ENCODE assay signal across 8 cellular contexts in genomic region chr6:28980137-28980796, GRCh38. TPM values are rescaled to one million over a fixed set of nuclear protein-coding genes. Genes with fewer than 3 reads are reported as not detected.
DNase-seq lines count a peak whose midpoint lies in the region; TF ChIP-seq lines count a peak whose summit lies in the region.

No MANE protein-coding gene starts in this region.

- H3K36me3 Mint-ChIP-seq in activated naive CD4-positive, alpha-beta T cell treated with anti-CD3 and anti-CD28 coated beads, Interleukin-2, amount 50 U/mL, for 24 hours = peaks cover 8% of the 10 kb centered on the region
- H3K36me3 Mint-ChIP-seq in activated T-helper 1 cell treated with anti-CD3 and anti-CD28 coated beads, Interleukin-12 subunit alpha, Interleukin-12 subunit beta, Interleukin-2, Interleukin-4 antibody, amounts not matched to agents 30 ng/mL and 10 ng/mL and 1 ng/mL, durations not matched to agents 14 hours and 24 hours and 36 hours (ENCODE audit: low read depth) = peaks cover 2% of the 10 kb centered on the region
- H3K36me3 Mint-ChIP-seq in immature natural killer cell (peaks cover 0 to 3% (median 0%) of the 10 kb centered on the region in 3 donors), type B pancreatic cell (peaks cover 5% of the 10 kb centered on the region)

- no peak for DNase-seq in activated naive CD4-positive, alpha-beta T cell treated with Interleukin-2 at 50 U/mL for 16 hours
- no peak for DNase-seq in activated T-helper 1 cell treated with anti-CD3 and anti-CD28 coated beads, Interleukin-12 subunit alpha, Interleukin-12 subunit beta, Interleukin-2, Interleukin-4 antibody, amounts not matched to agents 30 ng/mL and 10 ng/mL and 1 ng/mL, durations not matched to agents 14 hours and 24 hours and 36 hours (ENCODE audit: low spot score)
- no peak for DNase-seq in immature natural killer cell
- DNase-seq in type B pancreatic cell (ENCODE audit: extremely low spot score, unreplicated experiment) = no peak
- DNase-seq in ACHN = no peak
- no peak for DNase-seq in NK-92 (lab: John Stamatoyannopoulos, UW; ENCODE audit: unreplicated experiment)
- DNase-seq in activated gamma-delta T cell treated with Interleukin-2 at 50 U/mL for 16 hours = no peak

- intact Hi-C loops in activated T-helper 1 cell treated with anti-CD3 and anti-CD28 coated beads, Interleukin-12 subunit alpha, Interleukin-12 subunit beta, Interleukin-2, Interleukin-4 antibody, amounts not matched to agents 30 ng/mL and 10 ng/mL and 1 ng/mL, durations not matched to agents 14 hours and 24 hours and 36 hours (cut with micrococcal nuclease) = loop anchor here (5.0 to 10.0 kb wide), 3 partner anchors 505 to 1293 kb away; no protein-coding TSS in a partner anchor

- peak overlapping the region; percentile 64 for H3K4me3 Mint-ChIP-seq in activated naive CD4-positive, alpha-beta T cell treated with anti-CD3 and anti-CD28 coated beads, Interleukin-2, amount 50 U/mL, for 24 hours
- H3K4me3 Mint-ChIP-seq in activated T-helper 1 cell treated with anti-CD3 and anti-CD28 coated beads, Interleukin-12 subunit alpha, Interleukin-12 subunit beta, Interleukin-2, Interleukin-4 antibody, amounts not matched to agents 30 ng/mL and 10 ng/mL and 1 ng/mL, durations not matched to agents 14 hours and 24 hours and 36 hours = peak overlapping the region; percentile 74
- H3K4me3 Mint-ChIP-seq in immature natural killer cell (peak overlapping the region; percentile 59 to 98 (median 66)), type B pancreatic cell (peak overlapping the region; percentile 92)

- in situ Hi-C loops in ACHN (cut with HindIII; ENCODE audit: low pct_ligation_motif_present, low pct_unique_long_range_greater_than_20kb, low sequenced_read_pairs) = no loop called here

- TF ChIP-seq CTCF in type B pancreatic cell (conservative IDR thresholded peaks at IDR 0.05) = no peak

- peaks cover 19% of the 10 kb centered on the region for H3K27me3 Mint-ChIP-seq in activated naive CD4-positive, alpha-beta T cell treated with anti-CD3 and anti-CD28 coated beads, Interleukin-2, amount 50 U/mL, for 24 hours
- peaks cover 19% of the 10 kb centered on the region for H3K27me3 Mint-ChIP-seq in activated T-helper 1 cell treated with anti-CD3 and anti-CD28 coated beads, Interleukin-12 subunit alpha, Interleukin-12 subunit beta, Interleukin-2, Interleukin-4 antibody, amounts not matched to agents 30 ng/mL and 10 ng/mL and 1 ng/mL, durations not matched to agents 14 hours and 24 hours and 36 hours (ENCODE audit: insufficient read depth)
- H3K27me3 Mint-ChIP-seq in immature natural killer cell (ENCODE audit: low read depth in 3 of 3) = peaks cover 38 to 59% (median 55%) of the 10 kb centered on the region in 3 donors
- peaks cover 12% of the 10 kb centered on the region for H3K27me3 Mint-ChIP-seq in type B pancreatic cell

- no peaks in the 10 kb centered on the region for H3K9me3 Mint-ChIP-seq in activated naive CD4-positive, alpha-beta T cell treated with anti-CD3 and anti-CD28 coated beads, Interleukin-2, amount 50 U/mL, for 24 hours
- no peaks in the 10 kb centered on the region for H3K9me3 Mint-ChIP-seq in activated T-helper 1 cell treated with anti-CD3 and anti-CD28 coated beads, Interleukin-12 subunit alpha, Interleukin-12 subunit beta, Interleukin-2, Interleukin-4 antibody, amounts not matched to agents 30 ng/mL and 10 ng/mL and 1 ng/mL, durations not matched to agents 14 hours and 24 hours and 36 hours
- H3K9me3 Mint-ChIP-seq in immature natural killer cell = peaks cover 0 to 6% (median 4%) of the 10 kb centered on the region in 6 donors
- H3K9me3 Mint-ChIP-seq in type B pancreatic cell = peaks cover under 1% of the 10 kb centered on the region

- H3K27ac Mint-ChIP-seq in activated naive CD4-positive, alpha-beta T cell treated with anti-CD3 and anti-CD28 coated beads, Interleukin-2, amount 50 U/mL, for 24 hours = no peak overlapping the region
- H3K27ac Mint-ChIP-seq in activated T-helper 1 cell treated with anti-CD3 and anti-CD28 coated beads, Interleukin-12 subunit alpha, Interleukin-12 subunit beta, Interleukin-2, Interleukin-4 antibody, amounts not matched to agents 30 ng/mL and 10 ng/mL and 1 ng/mL, durations not matched to agents 14 hours and 24 hours and 36 hours = no peak overlapping the region
- H3K27ac Mint-ChIP-seq in immature natural killer cell = peak overlapping the region in 3 of 6 donors; percentile 5 to 42 (median 35)
- H3K27ac Mint-ChIP-seq in type B pancreatic cell = peak overlapping the region; percentile 94

- H3K4me1 Mint-ChIP-seq in activated naive CD4-positive, alpha-beta T cell treated with anti-CD3 and anti-CD28 coated beads, Interleukin-2, amount 50 U/mL, for 24 hours = peaks cover 68% of the 10 kb centered on the region
- peaks cover 50% of the 10 kb centered on the region for H3K4me1 Mint-ChIP-seq in activated T-helper 1 cell treated with anti-CD3 and anti-CD28 coated beads, Interleukin-12 subunit alpha, Interleukin-12 subunit beta, Interleukin-2, Interleukin-4 antibody, amounts not matched to agents 30 ng/mL and 10 ng/mL and 1 ng/mL, durations not matched to agents 14 hours and 24 hours and 36 hours (ENCODE audit: low read depth)
- H3K4me1 Mint-ChIP-seq in immature natural killer cell (peaks cover 42 to 73% of the 10 kb centered on the region in 2 donors), type B pancreatic cell (ENCODE audit: unreplicated experiment) (peaks cover 43% of the 10 kb centered on the region)

RNA-seq across cellular contexts. Expression of gene ZNF311, which starts 24.8 kb away (rescaled TPM):
- total RNA-seq in activated T-helper 1 cell treated with anti-CD3 and anti-CD28 coated beads, Interleukin-12 subunit alpha, Interleukin-12 subunit beta, Interleukin-2, Interleukin-4 antibody, amounts not matched to agents 30 ng/mL and 10 ng/mL and 1 ng/mL, durations not matched to agents 14 hours and 24 hours and 36 hours = 0.64 and 0.80 TPM in 2 replicates
- not detected for polyA plus RNA-seq in immature natural killer cell
- 0.68 and 2.2 TPM in 2 replicates for total RNA-seq in type B pancreatic cell (ENCODE audit: low replicate concordance)

RNA-seq across cellular contexts. Expression of gene TRIM27, which starts 56.5 kb away (rescaled TPM):
- total RNA-seq in activated T-helper 1 cell treated with anti-CD3 and anti-CD28 coated beads, Interleukin-12 subunit alpha, Interleukin-12 subunit beta, Interleukin-2, Interleukin-4 antibody, amounts not matched to agents 30 ng/mL and 10 ng/mL and 1 ng/mL, durations not matched to agents 14 hours and 24 hours and 36 hours = 67.2 and 67.4 TPM in 2 replicates
- polyA plus RNA-seq in immature natural killer cell = 10 to 100 TPM; 30.2 to 51.1 (median 43.0) TPM
- 49.2 and 78.0 TPM in 2 replicates for total RNA-seq in type B pancreatic cell (ENCODE audit: low replicate concordance)
